Comparison of ENCODE assay signal across 19 cellular contexts in the genomic region with DNA sequence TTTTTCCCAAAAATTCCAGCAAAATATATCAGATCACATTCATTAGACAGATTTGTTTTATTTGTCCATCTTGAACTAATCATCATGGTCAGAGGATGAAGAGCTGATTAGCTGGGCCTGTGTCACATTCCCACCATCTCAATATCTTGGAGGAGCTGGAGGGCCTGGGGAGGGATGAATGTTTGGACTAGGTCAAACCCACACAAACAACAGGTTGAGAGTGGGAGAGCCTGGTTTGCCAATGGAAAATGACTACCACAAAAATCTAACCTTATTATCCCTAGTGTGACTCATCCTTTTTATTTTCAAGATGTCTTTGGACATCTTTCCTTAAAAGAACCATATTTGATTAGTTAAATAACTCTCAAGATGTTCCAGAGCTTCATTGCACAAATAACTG.
DNase-seq lines count a peak whose midpoint lies in the region; ATAC-seq, FAIRE-seq and TF ChIP-seq lines count a peak whose summit lies in the region.
"Had no signal": no experiment of that assay in that cellular context is flagged by ENCODE, and none has a peak within 500 bp of the region (broad histone marks: within the 10 kb centered on the region; RNA-seq: fewer than 3 reads in every experiment).

No MANE protein-coding gene starts in this region.

- no peak for TF ChIP-seq EP300 in SK-N-SH (IDR thresholded peaks at IDR 0.05; ENCODE audit: borderline replicate concordance in 1 of 2, low read depth in 1 of 2, low read length in 1 of 2)

- no peaks in the 10 kb centered on the region for H3K9me2 ChIP-seq in SK-N-SH

- peak; percentile 54; the same call in 2 of the 3 replicates for ATAC-seq in SK-N-SH treated with all-trans-retinoic acid at 6 μM for 48 hours
- no peak for ATAC-seq in GM19395 (IDR thresholded peaks at IDR 0.05; ENCODE audit: unreplicated experiment)
- ATAC-seq: T-cell had no signal

- H3K27ac Mint-ChIP-seq in astrocyte (ENCODE audit: unreplicated experiment) = no peak overlapping the region
- H3K27ac Mint-ChIP-seq: CD4-positive, CD25-positive, alpha-beta regulatory T cell; T-cell had no signal

- H3K27me3 Mint-ChIP-seq in astrocyte (ENCODE audit: low read depth, unreplicated experiment) = peaks cover 2% of the 10 kb centered on the region
- H3K27me3 Mint-ChIP-seq: CD4-positive, CD25-positive, alpha-beta regulatory T cell had no signal

- H3K36me3 Mint-ChIP-seq in astrocyte (ENCODE audit: low read depth, unreplicated experiment) = no peaks in the 10 kb centered on the region
- H3K36me3 Mint-ChIP-seq: CD4-positive, CD25-positive, alpha-beta regulatory T cell; T-cell had no signal

- H3K9me3 ChIP-seq in SK-N-SH (no peaks in the 10 kb centered on the region), astrocyte (ENCODE audit: insufficient read depth, low read depth, low read length) (no peaks in the 10 kb centered on the region), mesodermal cell (ENCODE audit: control insufficient read depth, low read length) (no peaks in the 10 kb centered on the region)

- DNase-seq in SK-N-SH (no peak), astrocyte (ENCODE audit: low read depth) (peak; percentile 29), frontal cortex (ENCODE audit: low spot score in 2 of 2) (no peak), NCI-H1436 (lab: John Stamatoyannopoulos, UW) (no peak), erythroblast (lab: John Stamatoyannopoulos, UW) (no peak)
- DNase-seq: Calu3; CD4-positive, CD25-positive, alpha-beta regulatory T cell; DMS79 treated with DMSO at 0.1 percent for 48 hours; GF-D8; H9; NCI-H1694; NCI-H446; NCI-H748 treated with DMSO at 0.1 percent for 48 hours; PC-9; T-cell had no signal

- peaks cover 16% of the 10 kb centered on the region for H3K4me1 Mint-ChIP-seq in astrocyte (ENCODE audit: low read depth, unreplicated experiment)
- H3K4me1 Mint-ChIP-seq: CD4-positive, CD25-positive, alpha-beta regulatory T cell; T-cell had no signal

- CTCF ChIA-PET in SK-N-SH (lab: Yijun Ruan, JAX) = interaction anchor here (0.8 to 1.1 kb wide), 2 partner anchors 9 to 553 kb away, joined by 3 read pairs; no protein-coding TSS in a partner anchor

- H3F3A ChIP-seq in SK-N-SH (replicated peaks; ENCODE audit: insufficient read depth) = no peaks in the 10 kb centered on the region

- FAIRE-seq in astrocyte (lab: Jason Lieb, UNC) (no peak), frontal cortex (lab: Jason Lieb, UNC) (no peak)

- H3K9me3 Mint-ChIP-seq in astrocyte (ENCODE audit: unreplicated experiment) = no peaks in the 10 kb centered on the region
- H3K9me3 Mint-ChIP-seq: H9, T-cell had no signal

- no peaks in the 10 kb centered on the region for H3K36me3 ChIP-seq in SK-N-SH (replicated peaks in 1 of 2; ENCODE audit: control insufficient read depth in 1 of 2, insufficient read depth in 2 of 2, low read length in 1 of 2)
- no peaks in the 10 kb centered on the region for H3K36me3 ChIP-seq in astrocyte (ENCODE audit: insufficient read depth, low read length)
- H3K36me3 ChIP-seq in mesodermal cell (ENCODE audit: control insufficient read depth, insufficient read depth, low read length) = no peaks in the 10 kb centered on the region

- H3K4me1 ChIP-seq in SK-N-SH (ENCODE audit: control insufficient read depth in 1 of 2, insufficient read depth in 2 of 2, low read depth in 1 of 2, low read length in 1 of 2) = no peaks in the 10 kb centered on the region; a peak in 1 of 4 replicates
- H3K4me1 ChIP-seq in astrocyte (ENCODE audit: insufficient read depth, low read length) = no peaks in the 10 kb centered on the region
- H3K4me1 ChIP-seq in mesodermal cell (ENCODE audit: control insufficient read depth, insufficient read depth, low read length, poor library complexity, severe bottlenecking) = peaks cover 4% of the 10 kb centered on the region

- H3K4me3 Mint-ChIP-seq in astrocyte (ENCODE audit: unreplicated experiment) = no peak overlapping the region
- H3K4me3 Mint-ChIP-seq: CD4-positive, CD25-positive, alpha-beta regulatory T cell; H9; T-cell had no signal

- H3K79me2 ChIP-seq in SK-N-SH (ENCODE audit: insufficient read depth) (no peaks in the 10 kb centered on the region), astrocyte (ENCODE audit: insufficient read depth, low read length) (no peaks in the 10 kb centered on the region)

- H3K27ac ChIP-seq in SK-N-SH (ENCODE audit: low read depth in 2 of 2, low read length in 1 of 2) = no peak overlapping the region
- no peak overlapping the region for H3K27ac ChIP-seq in astrocyte (ENCODE audit: low read depth, low read length)
- peak overlapping the region; percentile 6 for H3K27ac ChIP-seq in mesodermal cell (ENCODE audit: low read depth, low read length, severe bottlenecking)
- H3K27ac ChIP-seq: 22Rv1, PC-9 had no signal

- H3K4me2 ChIP-seq in SK-N-SH (no peak overlapping the region), astrocyte (ENCODE audit: low read length) (no peak overlapping the region)
- H3K4me2 ChIP-seq: PC-9 had no signal

- no peak for TF ChIP-seq RAD21 in SK-N-SH (IDR thresholded peaks at IDR 0.05; ENCODE audit: low read length)

- H3K4me3 ChIP-seq in SK-N-SH (ENCODE audit: low read depth in 2 of 2, low read length in 1 of 2) (no peak overlapping the region), astrocyte (ENCODE audit: insufficient read depth, low read depth, low read length) (no peak overlapping the region), mesodermal cell (ENCODE audit: extremely low read depth, insufficient read depth, low read length, poor library complexity, severe bottlenecking) (no peak overlapping the region)
- H3K4me3 ChIP-seq: PC-9 had no signal

- TF ChIP-seq POLR2A in erythroblast (IDR thresholded peaks at IDR 0.05; ENCODE audit: low read length) = no peak

- H4K20me1 ChIP-seq in SK-N-SH (ENCODE audit: insufficient read depth) (no peaks in the 10 kb centered on the region), astrocyte (ENCODE audit: insufficient read depth, low read length) (no peaks in the 10 kb centered on the region)

- no peak for TF ChIP-seq CTCF in SK-N-SH (IDR thresholded peaks at IDR 0.05)
- TF ChIP-seq CTCF in astrocyte (IDR thresholded peaks at IDR 0.05; ENCODE audit: insufficient read depth, low read depth, low read length) = no peak

- POLR2A ChIA-PET in SK-N-SH (lab: Yijun Ruan, JAX) = no interaction called here

- no peaks in the 10 kb centered on the region for H3K27me3 ChIP-seq in SK-N-SH (ENCODE audit: insufficient read depth)
- H3K27me3 ChIP-seq in astrocyte (ENCODE audit: insufficient read depth, low read length) = no peaks in the 10 kb centered on the region

- H3K9ac ChIP-seq in SK-N-SH (no peak overlapping the region), astrocyte (ENCODE audit: low read length) (no peak overlapping the region)

- no peak overlapping the region for H2AFZ ChIP-seq in SK-N-SH (ENCODE audit: low read depth)
- no peak overlapping the region for H2AFZ ChIP-seq in astrocyte (ENCODE audit: low read depth, low read length)
- H2AFZ ChIP-seq: PC-9 had no signal

TF ChIP-seq in SK-N-SH treated with all-trans-retinoic acid at 6 μM for 48 hours, 23 proteins besides CTCF, POLR2A, EP300 and RAD21 (continues in another document):
- TF ChIP-seq BACH2 (CRISPR knock-in tag; IDR thresholded peaks at IDR 0.05; ENCODE audit: borderline replicate concordance) (no peak), GLIS3 (CRISPR knock-in tag; IDR thresholded peaks at IDR 0.05) (no peak), TOX (CRISPR knock-in tag; IDR thresholded peaks at IDR 0.05; ENCODE audit: borderline replicate concordance) (no peak), CSDC2 (CRISPR knock-in tag; IDR thresholded peaks at IDR 0.05) (no peak), ZFP30 (CRISPR knock-in tag; IDR thresholded peaks at IDR 0.05) (no peak), RARB (CRISPR knock-in tag; IDR thresholded peaks at IDR 0.05) (no peak), TCF4 (CRISPR knock-in tag; IDR thresholded peaks at IDR 0.05; ENCODE audit: borderline replicate concordance) (no peak)
- TF ChIP-seq, protein P1, sequence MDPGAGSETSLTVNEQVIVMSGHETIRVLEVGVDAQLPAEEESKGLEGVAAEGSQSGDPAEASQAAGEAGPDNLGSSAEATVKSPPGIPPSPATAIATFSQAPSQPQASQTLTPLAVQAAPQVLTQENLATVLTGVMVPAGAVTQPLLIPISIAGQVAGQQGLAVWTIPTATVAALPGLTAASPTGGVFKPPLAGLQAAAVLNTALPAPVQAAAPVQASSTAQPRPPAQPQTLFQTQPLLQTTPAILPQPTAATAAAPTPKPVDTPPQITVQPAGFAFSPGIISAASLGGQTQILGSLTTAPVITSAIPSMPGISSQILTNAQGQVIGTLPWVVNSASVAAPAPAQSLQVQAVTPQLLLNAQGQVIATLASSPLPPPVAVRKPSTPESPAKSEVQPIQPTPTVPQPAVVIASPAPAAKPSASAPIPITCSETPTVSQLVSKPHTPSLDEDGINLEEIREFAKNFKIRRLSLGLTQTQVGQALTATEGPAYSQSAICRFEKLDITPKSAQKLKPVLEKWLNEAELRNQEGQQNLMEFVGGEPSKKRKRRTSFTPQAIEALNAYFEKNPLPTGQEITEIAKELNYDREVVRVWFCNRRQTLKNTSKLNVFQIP (CRISPR knock-in tag; IDR thresholded peaks at IDR 0.05; ENCODE audit: borderline replicate concordance, low read depth) = no peak

TF ChIP-seq in SK-N-SH, 30 proteins besides CTCF, POLR2A, EP300 and RAD21:
- TF ChIP-seq SIN3A (IDR thresholded peaks at IDR 0.05; ENCODE audit: borderline replicate concordance, low read depth, low read length) (no peak), FOXJ3 (CRISPR knock-in tag; IDR thresholded peaks at IDR 0.05) (no peak), SMC3 (IDR thresholded peaks at IDR 0.05; ENCODE audit: low read depth, low read length) (no peak), NRF1 (IDR thresholded peaks at IDR 0.05; ENCODE audit: low read depth, low read length) (no peak), MXI1 (IDR thresholded peaks at IDR 0.05; ENCODE audit: low read depth, low read length) (no peak), CHD2 (IDR thresholded peaks at IDR 0.05; ENCODE audit: low read length, partially characterized antibody) (no peak), RFX5 (IDR thresholded peaks at IDR 0.05; ENCODE audit: low read length) (no peak), MEF2A (IDR thresholded peaks at IDR 0.05; ENCODE audit: borderline replicate concordance, low read depth) (no peak)
- TF ChIP-seq, protein P2, sequence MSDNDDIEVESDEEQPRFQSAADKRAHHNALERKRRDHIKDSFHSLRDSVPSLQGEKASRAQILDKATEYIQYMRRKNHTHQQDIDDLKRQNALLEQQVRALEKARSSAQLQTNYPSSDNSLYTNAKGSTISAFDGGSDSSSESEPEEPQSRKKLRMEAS (IDR thresholded peaks at IDR 0.05; ENCODE audit: low read depth) = no peak
